Comparison of ENCODE assay signal across 19 cellular contexts in genomic region chr5:53882637-53883036, GRCh38.
A peak's percentile ranks its signal among the peaks of the same experiment; 100 is the strongest.
DNase-seq lines count a peak whose midpoint lies in the region; ATAC-seq and TF ChIP-seq lines count a peak whose summit lies in the region.
"Had no signal": no experiment of that assay in that cellular context is flagged by ENCODE, and none has a peak within 500 bp of the region (broad histone marks: within the 10 kb centered on the region; RNA-seq: fewer than 3 reads in every experiment).

No MANE protein-coding gene starts in this region.

- no peak overlapping the region for H3K9ac ChIP-seq in BLaER1 treated with 17β-estradiol and CSF1 and Interleukin-3, amounts not matched to agents 10 nM and 100 nM
- H3K9ac ChIP-seq in HUES6 (ENCODE audit: low read length) (peak overlapping the region; percentile 58), endodermal cell (ENCODE audit: extremely low read depth, low read length, poor library complexity, severe bottlenecking) (no peak overlapping the region)

- H4K20me1 ChIP-seq in BLaER1 treated with 17β-estradiol and CSF1 and Interleukin-3, amounts not matched to agents 10 nM and 100 nM, result no peaks in the 10 kb centered on the region

- H3K36me3 ChIP-seq in BLaER1 treated with 17β-estradiol and CSF1 and Interleukin-3, amounts not matched to agents 10 nM and 100 nM, result peaks cover 0 to 12% (median 0%) of the 10 kb centered on the region in 11 experiments; a peak in 2 of 22 replicates
- no peaks in the 10 kb centered on the region for H3K36me3 ChIP-seq in HUES6 (ENCODE audit: control insufficient read depth, insufficient read depth, low read length)
- no peaks in the 10 kb centered on the region for H3K36me3 ChIP-seq in endodermal cell (ENCODE audit: control insufficient read depth, insufficient read depth, low read length)

- 0 out of 22 replicates have a peak overlapping the region, but pooled peaks of 2 of the 11 experiments have one; percentile 1 to 12 for H3K27ac ChIP-seq in BLaER1 treated with 17β-estradiol and CSF1 and Interleukin-3, amounts not matched to agents 10 nM and 100 nM
- H3K27ac ChIP-seq in HUES6 (ENCODE audit: low read depth, low read length) (peak overlapping the region; percentile 71; the same call in 1 of the 2 replicates), endodermal cell (ENCODE audit: low read depth, low read length) (peak overlapping the region; percentile 62)
- H3K27ac ChIP-seq: A549, C4-2B, RWPE1 had no signal

- H3K4me3 ChIP-seq in BLaER1 treated with 17β-estradiol and CSF1 and Interleukin-3, amounts not matched to agents 10 nM and 100 nM, result no peak overlapping the region
- H3K4me3 ChIP-seq in HUES6 (ENCODE audit: low read depth, low read length) (no peak overlapping the region), endodermal cell (ENCODE audit: low read length) (no peak overlapping the region)
- H3K4me3 ChIP-seq: A549 had no signal

- no peaks in the 10 kb centered on the region for H3K9me3 ChIP-seq in BLaER1 treated with 17β-estradiol and CSF1 and Interleukin-3, amounts not matched to agents 10 nM and 100 nM (replicated peaks in 1 of 11)
- H3K9me3 ChIP-seq in HUES6 (ENCODE audit: control insufficient read depth, insufficient read depth, low read depth, low read length) (no peaks in the 10 kb centered on the region), endodermal cell (ENCODE audit: control insufficient read depth, low read length) (no peaks in the 10 kb centered on the region)
- H3K9me3 ChIP-seq: A549 had no signal

- peaks cover 45% of the 10 kb centered on the region for H3K4me1 Mint-ChIP-seq in endodermal cell
- H3K4me1 Mint-ChIP-seq: memory B cell had no signal

- no peaks in the 10 kb centered on the region for H3K27me3 ChIP-seq in BLaER1 treated with 17β-estradiol and CSF1 and Interleukin-3, amounts not matched to agents 10 nM and 100 nM
- H3K27me3 ChIP-seq in HUES6 (ENCODE audit: control insufficient read depth, insufficient read depth, low read length) (no peaks in the 10 kb centered on the region), endodermal cell (ENCODE audit: control insufficient read depth, insufficient read depth, low read length, poor library complexity, severe bottlenecking) (no peaks in the 10 kb centered on the region)

- H3K27ac Mint-ChIP-seq in endodermal cell, result peak overlapping the region; percentile 50
- H3K27ac Mint-ChIP-seq: activated CD8-positive, alpha-beta T cell treated with anti-CD3 and anti-CD28 coated beads for 36 hours; activated naive CD4-positive, alpha-beta T cell treated with anti-CD3 and anti-CD28 coated beads, Interleukin-2, amount 50 U/mL, for 24 hours; memory B cell had no signal

- H3K9me3 Mint-ChIP-seq in endodermal cell, result peaks cover 1% of the 10 kb centered on the region
- H3K9me3 Mint-ChIP-seq: activated naive CD4-positive, alpha-beta T cell treated with anti-CD3 and anti-CD28 coated beads, Interleukin-2, amount 50 U/mL, for 24 hours; activated T-cell treated with anti-CD3 and anti-CD28 coated beads, Interleukin-2, amount 50 U/mL, for 4 hours; memory B cell; naive B cell had no signal

- ATAC-seq in GM19397 (IDR thresholded peaks at IDR 0.05; ENCODE audit: unreplicated experiment) (no peak), GM18909 (IDR thresholded peaks at IDR 0.05; ENCODE audit: poor library complexity, unreplicated experiment) (no peak), HG02970 (IDR thresholded peaks at IDR 0.05; ENCODE audit: low FRiP score, unreplicated experiment) (no peak)
- ATAC-seq: A549; activated CD8-positive, alpha-beta T cell treated with anti-CD3 and anti-CD28 coated beads for 36 hours; activated T-cell treated with anti-CD3 and anti-CD28 coated beads, Interleukin-2, amount 50 U/mL, for 4 hours; right cardiac atrium; SK-N-SH treated with all-trans-retinoic acid at 6 μM for 48 hours had no signal

- H3K4me2 ChIP-seq in BLaER1 treated with 17β-estradiol and CSF1 and Interleukin-3, amounts not matched to agents 10 nM and 100 nM, result peak overlapping the region in 8 of 11 experiments; percentile 2 to 67 (median 32); a peak in 11 of 22 replicates
- H3K4me2 ChIP-seq: A549 had no signal

- no peak overlapping the region for H3K4me3 Mint-ChIP-seq in endodermal cell
- H3K4me3 Mint-ChIP-seq: activated CD8-positive, alpha-beta T cell treated with anti-CD3 and anti-CD28 coated beads for 36 hours; activated naive CD4-positive, alpha-beta T cell treated with anti-CD3 and anti-CD28 coated beads, Interleukin-2, amount 50 U/mL, for 24 hours; activated T-cell treated with anti-CD3 and anti-CD28 coated beads, Interleukin-2, amount 50 U/mL, for 4 hours; memory B cell; naive B cell had no signal

- TF ChIP-seq CTCF in endodermal cell (conservative IDR thresholded peaks at IDR 0.05), result no peak

- peaks cover 5 to 25% (median 11%) of the 10 kb centered on the region in 10 experiments; a peak in 15 of 20 replicates for H3K4me1 ChIP-seq in BLaER1 treated with 17β-estradiol and CSF1 and Interleukin-3, amounts not matched to agents 10 nM and 100 nM
- H3K4me1 ChIP-seq in HUES6 (ENCODE audit: control insufficient read depth, insufficient read depth, low read length) (peaks cover 66% of the 10 kb centered on the region), endodermal cell (ENCODE audit: control insufficient read depth, insufficient read depth, low read length) (peaks cover 8% of the 10 kb centered on the region)
- H3K4me1 ChIP-seq: A549 had no signal

- H3K36me3 Mint-ChIP-seq in endodermal cell (ENCODE audit: low read depth), result peaks cover 2% of the 10 kb centered on the region

- no peaks in the 10 kb centered on the region for H3K27me3 Mint-ChIP-seq in endodermal cell (ENCODE audit: insufficient read depth)
- H3K27me3 Mint-ChIP-seq: activated CD8-positive, alpha-beta T cell treated with anti-CD3 and anti-CD28 coated beads for 36 hours; activated naive CD4-positive, alpha-beta T cell treated with anti-CD3 and anti-CD28 coated beads, Interleukin-2, amount 50 U/mL, for 24 hours; memory B cell; naive B cell had no signal

- DNase-seq in endodermal cell, result peak; percentile 81
- DNase-seq in iPS-NIHi7 (ENCODE audit: extremely low spot score), result peak; percentile 40
- no peak for DNase-seq in NCI-H1105 (lab: John Stamatoyannopoulos, UW)
- DNase-seq: activated CD8-positive, alpha-beta T cell treated with anti-CD3 and anti-CD28 coated beads for 36 hours; activated T-cell treated with anti-CD3 and anti-CD28 coated beads, Interleukin-2, amount 50 U/mL, for 4 hours; naive B cell; NCI-H526; right cardiac atrium had no signal
